14 cellular contexts compared by ENCODE assay signal in the genomic region with DNA sequence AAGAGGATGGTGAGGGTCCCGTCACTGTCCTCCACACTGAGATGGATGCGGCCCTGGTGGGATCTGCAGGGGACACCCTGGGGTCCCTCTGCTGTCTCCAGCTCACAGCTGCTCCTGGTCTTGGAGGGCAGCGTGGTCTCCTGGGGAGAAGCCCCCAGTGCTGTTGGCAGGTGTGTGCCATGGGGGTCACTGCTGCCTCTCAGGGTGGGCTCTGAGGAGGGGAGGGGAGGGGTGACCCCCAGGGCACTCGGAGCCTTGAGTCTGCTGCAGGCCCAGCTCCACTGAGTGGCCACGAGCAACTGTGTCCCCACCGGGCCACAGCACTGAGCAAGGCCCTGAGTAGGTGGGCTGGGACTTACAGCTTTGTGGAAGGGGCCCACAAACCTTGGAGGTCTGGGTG. TPM values are rescaled to one million over a fixed set of nuclear protein-coding genes. Genes with fewer than 3 reads are reported as not detected.
DNase-seq lines count a peak whose midpoint lies in the region; ATAC-seq, FAIRE-seq and TF ChIP-seq lines count a peak whose summit lies in the region.
"Had no signal": no experiment of that assay in that cellular context is flagged by ENCODE, and none has a peak within 500 bp of the region (broad histone marks: within the 10 kb centered on the region; RNA-seq: fewer than 3 reads in every experiment).

No MANE protein-coding gene starts in this region.

- no peaks in the 10 kb centered on the region for H3F3A ChIP-seq in SK-N-SH (replicated peaks; ENCODE audit: insufficient read depth)

- H3K27me3 ChIP-seq in right cardiac atrium (ENCODE audit: control insufficient read depth, insufficient read depth): no peaks in the 10 kb centered on the region
- no peaks in the 10 kb centered on the region for H3K27me3 ChIP-seq in stomach smooth muscle (ENCODE audit: control insufficient read depth in 1 of 2, insufficient read depth in 2 of 2, low read length in 2 of 2)
- H3K27me3 ChIP-seq in SK-N-SH (ENCODE audit: insufficient read depth): no peaks in the 10 kb centered on the region
- H3K27me3 ChIP-seq: BLaER1 had no signal

- peaks cover 0 to 4% of the 10 kb centered on the region in 2 donors for H3K36me3 ChIP-seq in kidney (ENCODE audit: control insufficient read depth in 1 of 2, insufficient read depth in 2 of 2, low read length in 2 of 2)
- H3K36me3 ChIP-seq in stomach smooth muscle (ENCODE audit: control insufficient read depth in 2 of 2, insufficient read depth in 2 of 2, low read length in 2 of 2): no peaks in the 10 kb centered on the region
- H3K36me3 ChIP-seq in SK-N-SH (replicated peaks in 1 of 2; ENCODE audit: control insufficient read depth in 1 of 2, insufficient read depth in 2 of 2, low read length in 1 of 2): peaks cover 0 to 12% of the 10 kb centered on the region in 2 experiments

- ATAC-seq in Right ventricle myocardium superior (ENCODE audit: poor library complexity): no peak
- ATAC-seq in right cardiac atrium: no peak

- POLR2A ChIA-PET in SK-N-SH (lab: Yijun Ruan, JAX): no interaction called here

- H3K9me3 ChIP-seq in right cardiac atrium (ENCODE audit: control insufficient read depth, low read length): no peaks in the 10 kb centered on the region
- no peaks in the 10 kb centered on the region for H3K9me3 ChIP-seq in kidney (ENCODE audit: control insufficient read depth in 1 of 2, low read length in 2 of 2)
- H3K9me3 ChIP-seq in stomach smooth muscle (ENCODE audit: control insufficient read depth in 2 of 2, low read length in 2 of 2): no peaks in the 10 kb centered on the region
- H3K9me3 ChIP-seq in SK-N-SH: no peaks in the 10 kb centered on the region
- H3K9me3 ChIP-seq: BLaER1, Caco-2 had no signal

- H3K4me3 ChIP-seq in right cardiac atrium (ENCODE audit: low read length) (no peak overlapping the region), kidney (ENCODE audit: low read length in 2 of 2) (no peak overlapping the region), stomach smooth muscle (ENCODE audit: low read length in 2 of 2) (no peak overlapping the region), SK-N-SH (ENCODE audit: low read depth in 2 of 2, low read length in 1 of 2) (no peak overlapping the region)
- H3K4me3 ChIP-seq: BLaER1 had no signal

- no peak overlapping the region for H3K9ac ChIP-seq in kidney (ENCODE audit: low read length in 2 of 2)
- H3K9ac ChIP-seq in stomach smooth muscle (ENCODE audit: low read length in 2 of 2): no peak overlapping the region
- no peak overlapping the region for H3K9ac ChIP-seq in SK-N-SH
- H3K9ac ChIP-seq: BLaER1 had no signal

- WGBS in right cardiac atrium: 91% methylated on average over 6 of the region's 6 CpGs
- WGBS in SK-N-SH (ENCODE audit: low lambda C conversion rate): 100% methylated on average over 2 of the region's 6 CpGs

- TF ChIP-seq CTCF in kidney (IDR thresholded peaks at IDR 0.05; ENCODE audit: borderline replicate concordance, extremely low read depth, insufficient read depth) (no peak), SK-N-SH (IDR thresholded peaks at IDR 0.05) (no peak)

- DNase-seq in Right ventricle myocardium superior (peak; percentile 32), right cardiac atrium (no peak), kidney (peak; percentile 53), posterior vena cava (ENCODE audit: low spot score) (peak; percentile 65), SK-N-SH (no peak), frontal cortex (ENCODE audit: low spot score in 2 of 2) (no peak)
- DNase-seq in stimulated activated CD4-positive, alpha-beta T cell treated with anti-CD3 and anti-CD28 coated beads, Interleukin-2, amount 100 ng/mL, for 24 hours: no peak
- DNase-seq: AML-193; Caco-2; CD8-positive, alpha-beta memory T cell; DMS53; GF-D8 had no signal

- no peaks in the 10 kb centered on the region for H3K9me2 ChIP-seq in SK-N-SH

- CTCF ChIA-PET in SK-N-SH (lab: Yijun Ruan, JAX): interaction anchor here (1.0 to 2.5 kb wide), 4 partner anchors 18 to 80 kb away, joined by 3 to 8 read pairs (median 3); no protein-coding TSS in a partner anchor

- no peaks in the 10 kb centered on the region for H3K79me2 ChIP-seq in SK-N-SH (ENCODE audit: insufficient read depth)

- FAIRE-seq in kidney (lab: Jason Lieb, UNC) (no peak), frontal cortex (lab: Jason Lieb, UNC) (no peak)

- H3K27ac ChIP-seq in right cardiac atrium (ENCODE audit: low read length) (no peak overlapping the region), kidney (ENCODE audit: low read depth in 2 of 2, low read length in 2 of 2) (no peak overlapping the region), stomach smooth muscle (ENCODE audit: low read length) (peak overlapping the region; percentile 90), SK-N-SH (ENCODE audit: low read depth in 2 of 2, low read length in 1 of 2) (no peak overlapping the region)
- H3K27ac ChIP-seq: BLaER1 had no signal

- intact Hi-C loops in Right ventricle myocardium superior (cut with DNase I) (no loop called here), right cardiac atrium (cut with DNase I) (no loop called here), kidney (cut with DNase I) (no loop called here), posterior vena cava (cut with DNase I) (no loop called here)

- TF ChIP-seq EP300 in SK-N-SH (IDR thresholded peaks at IDR 0.05; ENCODE audit: borderline replicate concordance in 1 of 2, low read depth in 1 of 2, low read length in 1 of 2): no peak

- H3K4me2 ChIP-seq in SK-N-SH: no peak overlapping the region
- H3K4me2 ChIP-seq: BLaER1 had no signal

- TF ChIP-seq RAD21 in SK-N-SH (IDR thresholded peaks at IDR 0.05; ENCODE audit: low read length): no peak

- H4K20me1 ChIP-seq in SK-N-SH (ENCODE audit: insufficient read depth): 0 out of 2 replicates have a peak, but pooled peaks cover 2% of the 10 kb centered on the region

- H2AFZ ChIP-seq in SK-N-SH (ENCODE audit: low read depth): no peak overlapping the region

- peaks cover 22% of the 10 kb centered on the region for H3K4me1 ChIP-seq in right cardiac atrium (ENCODE audit: control insufficient read depth, insufficient read depth, low read length)
- peaks cover 24 to 27% of the 10 kb centered on the region in 2 donors for H3K4me1 ChIP-seq in kidney (ENCODE audit: control insufficient read depth in 1 of 2, insufficient read depth in 1 of 2, low read depth in 1 of 2, low read length in 2 of 2)
- peaks cover 77% of the 10 kb centered on the region for H3K4me1 ChIP-seq in stomach smooth muscle (ENCODE audit: control insufficient read depth, insufficient read depth, low read length)
- peaks cover 5 to 64% of the 10 kb centered on the region in 2 experiments; a peak in 2 of 4 replicates for H3K4me1 ChIP-seq in SK-N-SH (ENCODE audit: control insufficient read depth in 1 of 2, insufficient read depth in 2 of 2, low read depth in 1 of 2, low read length in 1 of 2)
- H3K4me1 ChIP-seq: Caco-2 had no signal

TF ChIP-seq in SK-N-SH, 30 proteins besides CTCF, POLR2A, EP300 and RAD21:
- no peak for TF ChIP-seq GATA2 (CRISPR knock-in tag; IDR thresholded peaks at IDR 0.05)
- no peak for TF ChIP-seq RCOR1 (IDR thresholded peaks at IDR 0.05; ENCODE audit: low read length)
- TF ChIP-seq SMC3 (IDR thresholded peaks at IDR 0.05; ENCODE audit: low read depth, low read length): no peak
- TF ChIP-seq MAX (IDR thresholded peaks at IDR 0.05; ENCODE audit: low read depth): no peak
- no peak for TF ChIP-seq TCF12 (IDR thresholded peaks at IDR 0.05)
- TF ChIP-seq ELF1 (IDR thresholded peaks at IDR 0.05): no peak
- TF ChIP-seq, protein P1, sequence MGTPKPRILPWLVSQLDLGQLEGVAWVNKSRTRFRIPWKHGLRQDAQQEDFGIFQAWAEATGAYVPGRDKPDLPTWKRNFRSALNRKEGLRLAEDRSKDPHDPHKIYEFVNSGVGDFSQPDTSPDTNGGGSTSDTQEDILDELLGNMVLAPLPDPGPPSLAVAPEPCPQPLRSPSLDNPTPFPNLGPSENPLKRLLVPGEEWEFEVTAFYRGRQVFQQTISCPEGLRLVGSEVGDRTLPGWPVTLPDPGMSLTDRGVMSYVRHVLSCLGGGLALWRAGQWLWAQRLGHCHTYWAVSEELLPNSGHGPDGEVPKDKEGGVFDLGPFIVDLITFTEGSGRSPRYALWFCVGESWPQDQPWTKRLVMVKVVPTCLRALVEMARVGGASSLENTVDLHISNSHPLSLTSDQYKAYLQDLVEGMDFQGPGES (IDR thresholded peaks at IDR 0.05; ENCODE audit: low read depth, low read length): no peak
- no peak for TF ChIP-seq YY1 (IDR thresholded peaks at IDR 0.05; ENCODE audit: low read depth)
- no peak for TF ChIP-seq FOXM1 (IDR thresholded peaks at IDR 0.05; ENCODE audit: low read depth)
- no peak for TF ChIP-seq NRF1 (IDR thresholded peaks at IDR 0.05; ENCODE audit: low read depth, low read length)
- no peak for TF ChIP-seq TAF1 (IDR thresholded peaks at IDR 0.05; ENCODE audit: borderline replicate concordance, low read depth, low read length)
- TF ChIP-seq EZH2phosphoT487 (IDR thresholded peaks at IDR 0.05; ENCODE audit: borderline replicate concordance, low read depth): no peak
- TF ChIP-seq NFIC (IDR thresholded peaks at IDR 0.05; ENCODE audit: borderline replicate concordance): no peak
- no peak for TF ChIP-seq MEF2A (IDR thresholded peaks at IDR 0.05; ENCODE audit: borderline replicate concordance, low read depth)
- TF ChIP-seq RFX5 (IDR thresholded peaks at IDR 0.05; ENCODE audit: low read length): no peak
- no peak for TF ChIP-seq GABPA (IDR thresholded peaks at IDR 0.05; ENCODE audit: low read depth)
- no peak for TF ChIP-seq POLR2AphosphoS5 (IDR thresholded peaks at IDR 0.05; ENCODE audit: low read depth, low read length)
TF ChIP-seq in SK-N-SH: peak in this region for 0.

RNA-seq across cellular contexts. Expression of gene KLHL25, which starts 34.7 kb away (rescaled TPM):
- total RNA-seq in Right ventricle myocardium superior (4.1 TPM), right cardiac atrium (1 to 10 TPM; 3.4 to 6.6 (median 5.3) TPM), kidney (8.4 TPM), posterior vena cava (10 to 100 TPM; 10.0 to 10.3 TPM), frontal cortex (29.3 TPM)
- polyA plus RNA-seq in right cardiac atrium (4.1 TPM), kidney (ENCODE audit: insufficient read depth, low read depth, low replicate concordance) (5.3 TPM), SK-N-SH (2012; rRNA removed) (4.5 TPM in 2 replicates)
- polyA plus RNA-seq in SK-N-SH (2012; cell fraction: cytosol; rRNA removed): 1.4 and 2.6 TPM in 2 replicates
- 7.3 and 8.6 TPM in 2 replicates for polyA plus RNA-seq in SK-N-SH (2012; cell fraction: nucleus; rRNA removed)

Comparison
In these comparisons a context has a peak if more than half of its experiments do, and no peak if none do; other contexts are left out.
1. DNase-seq: peak in Right ventricle myocardium superior (single experiment), kidney (single experiment) and posterior vena cava (single experiment); none in right cardiac atrium (0 of 3), SK-N-SH (single experiment), stimulated activated CD4-positive, alpha-beta T cell treated with anti-CD3 and anti-CD28 coated beads, Interleukin-2, amount 100 ng/mL, for 24 hours (0 of 2) and frontal cortex (0 of 2).